In genomic region chr3:88058322-88058592, GRCh38 we compare ENCODE assay signal across 8 cellular contexts. TPM values are rescaled to one million over a fixed set of nuclear protein-coding genes. Genes with fewer than 3 reads are reported as not detected.
A peak's percentile ranks its signal among the peaks of the same experiment; 100 is the strongest.
DNase-seq lines count a peak whose midpoint lies in the region; ATAC-seq and TF ChIP-seq lines count a peak whose summit lies in the region.

No MANE protein-coding gene starts in this region.

- peaks cover 39% of the 10 kb centered on the region for H3K36me3 Mint-ChIP-seq in stimulated activated naive CD8-positive, alpha-beta T cell treated with anti-CD3 and anti-CD28 coated beads, Interleukin-15, Interleukin-2, amounts not matched to agents 100 ng/mL and 50 ng/mL, for 24 hours (ENCODE audit: low read depth)

- peak overlapping the region; percentile 93 for H3K4me3 Mint-ChIP-seq in stimulated activated naive CD8-positive, alpha-beta T cell treated with anti-CD3 and anti-CD28 coated beads, Interleukin-15, Interleukin-2, amounts not matched to agents 100 ng/mL and 50 ng/mL, for 24 hours

- no peaks in the 10 kb centered on the region for H3K27me3 Mint-ChIP-seq in stimulated activated naive CD8-positive, alpha-beta T cell treated with anti-CD3 and anti-CD28 coated beads, Interleukin-15, Interleukin-2, amounts not matched to agents 100 ng/mL and 50 ng/mL, for 24 hours

- H3K27ac ChIP-seq in SU-DHL-6 (ENCODE audit: low read depth, low read length) (peak overlapping the region; percentile 74), gastroesophageal sphincter (peak overlapping the region; percentile 96 to 97 (median 96)), smooth muscle cell (ENCODE audit: low read depth) (peak overlapping the region; percentile 92)

- H3K9me2 ChIP-seq in SU-DHL-6 (replicated peaks; ENCODE audit: insufficient read depth, low read length): no peaks in the 10 kb centered on the region

- H3K4me1 ChIP-seq in gastroesophageal sphincter (peaks cover 7 to 64% (median 17%) of the 10 kb centered on the region in 3 donors), smooth muscle cell (ENCODE audit: low read depth) (peaks cover 40% of the 10 kb centered on the region)

- no peak for DNase-seq in stimulated activated naive CD8-positive, alpha-beta T cell treated with anti-CD3 and anti-CD28 coated beads, Interleukin-15, Interleukin-2, amounts not matched to agents 100 U/mL and 50 U/mL, for 24 hours
- no peak for DNase-seq in smooth muscle cell (lab: John Stamatoyannopoulos, UW; ENCODE audit: unreplicated experiment)
- DNase-seq in NCI-H1436 treated with DMSO at 0.1 percent for 48 hours (lab: John Stamatoyannopoulos, UW): no peak
- no peak for DNase-seq in activated gamma-delta T cell treated with Interleukin-2 at 50 U/mL for 16 hours

- TF ChIP-seq CTCF in SU-DHL-6 (IDR thresholded peaks at IDR 0.05; ENCODE audit: insufficient read depth, low read length, poor library complexity, severe bottlenecking): no peak
- TF ChIP-seq CTCF in gastroesophageal sphincter (IDR thresholded peaks at IDR 0.05): no peak
- no peak for TF ChIP-seq CTCF in smooth muscle cell (IDR thresholded peaks at IDR 0.05; ENCODE audit: borderline replicate concordance, insufficient read depth, poor library complexity, severe bottlenecking)

- H2AFZ ChIP-seq in SU-DHL-6 (ENCODE audit: low read depth, low read length, severe bottlenecking) (peak overlapping the region; percentile 69), smooth muscle cell (ENCODE audit: low read depth) (peak overlapping the region; percentile 82)

- H4K20me1 ChIP-seq in SU-DHL-6 (ENCODE audit: low read depth, low read length): peaks cover 31% of the 10 kb centered on the region
- peaks cover 61% of the 10 kb centered on the region for H4K20me1 ChIP-seq in smooth muscle cell (ENCODE audit: low read depth)

- H3K4me3 ChIP-seq in SU-DHL-6 (ENCODE audit: insufficient read depth, low read length, poor library complexity, severe bottlenecking) (peak overlapping the region; percentile 66), gastroesophageal sphincter (peak overlapping the region; percentile 85 to 97), smooth muscle cell (peak overlapping the region; percentile 95)

- 0% methylated on average over 6 of the region's 23 CpGs; no CpG with 5 or more reads in 1 of the 2 donors for WGBS in gastroesophageal sphincter (ENCODE audit: low coverage in 1 of 2), 2 donors
- WGBS in smooth muscle cell (ENCODE audit: low lambda C conversion rate): 0% methylated on average over 20 of the region's 23 CpGs

- no peaks in the 10 kb centered on the region for H3K9me3 ChIP-seq in SU-DHL-6 (ENCODE audit: insufficient read depth, low read length)
- no peaks in the 10 kb centered on the region for H3K9me3 ChIP-seq in gastroesophageal sphincter
- H3K9me3 ChIP-seq in smooth muscle cell (replicated peaks; ENCODE audit: low read depth): no peaks in the 10 kb centered on the region

- peaks cover 36% of the 10 kb centered on the region for H3K36me3 ChIP-seq in SU-DHL-6 (ENCODE audit: low read length)
- peaks cover 5 to 29% of the 10 kb centered on the region in 2 donors for H3K36me3 ChIP-seq in gastroesophageal sphincter
- peaks cover 9% of the 10 kb centered on the region for H3K36me3 ChIP-seq in smooth muscle cell (ENCODE audit: low read depth)

- no peak for TF ChIP-seq EP300 in gastroesophageal sphincter (IDR thresholded peaks at IDR 0.05)

- peaks cover 55% of the 10 kb centered on the region for H3K4me1 Mint-ChIP-seq in stimulated activated naive CD8-positive, alpha-beta T cell treated with anti-CD3 and anti-CD28 coated beads, Interleukin-15, Interleukin-2, amounts not matched to agents 100 ng/mL and 50 ng/mL, for 24 hours (ENCODE audit: low read depth)

- H3K79me2 ChIP-seq in SU-DHL-6 (ENCODE audit: insufficient read depth, low read length): peaks cover 68% of the 10 kb centered on the region
- peaks cover 64% of the 10 kb centered on the region for H3K79me2 ChIP-seq in smooth muscle cell (ENCODE audit: low read depth)

- H3F3A ChIP-seq in SU-DHL-6 (ENCODE audit: insufficient read depth) (peaks cover 10% of the 10 kb centered on the region; the same call in 1 of the 2 replicates), smooth muscle cell (ENCODE audit: low read depth) (peaks cover 11% of the 10 kb centered on the region)

- no peak for TF ChIP-seq POLR2A in gastroesophageal sphincter (IDR thresholded peaks at IDR 0.05)

- H3K27ac Mint-ChIP-seq in stimulated activated naive CD8-positive, alpha-beta T cell treated with anti-CD3 and anti-CD28 coated beads, Interleukin-15, Interleukin-2, amounts not matched to agents 100 ng/mL and 50 ng/mL, for 24 hours: peak overlapping the region; percentile 85

- H3K9ac ChIP-seq in SU-DHL-6 (ENCODE audit: low read length) (peak overlapping the region; percentile 97), smooth muscle cell (ENCODE audit: low read depth) (peak overlapping the region; percentile 95)

- peak overlapping the region; percentile 84 for H3K4me2 ChIP-seq in SU-DHL-6 (ENCODE audit: low read depth, low read length, poor library complexity, severe bottlenecking)
- H3K4me2 ChIP-seq in smooth muscle cell: peak overlapping the region; percentile 90

- no peaks in the 10 kb centered on the region for H3K27me3 ChIP-seq in SU-DHL-6 (ENCODE audit: low read length)
- no peaks in the 10 kb centered on the region for H3K27me3 ChIP-seq in gastroesophageal sphincter
- H3K27me3 ChIP-seq in smooth muscle cell (ENCODE audit: low read depth): no peaks in the 10 kb centered on the region

- ATAC-seq in stimulated activated naive CD8-positive, alpha-beta T cell treated with anti-CD3 and anti-CD28 coated beads, Interleukin-15, Interleukin-2, amounts not matched to agents 100 U/mL and 50 U/mL, for 24 hours: no peak
- no peak for ATAC-seq in gastroesophageal sphincter
- no peak for ATAC-seq in HG03457 (IDR thresholded peaks at IDR 0.05; ENCODE audit: unreplicated experiment)

- no peaks in the 10 kb centered on the region for H3K9me3 Mint-ChIP-seq in stimulated activated naive CD8-positive, alpha-beta T cell treated with anti-CD3 and anti-CD28 coated beads, Interleukin-15, Interleukin-2, amounts not matched to agents 100 ng/mL and 50 ng/mL, for 24 hours

RNA-seq across cellular contexts. Expression of gene CGGBP1, which starts 0.5 kb away (rescaled TPM):
- total RNA-seq in gastroesophageal sphincter (10 to 100 TPM; 53.8 to 95.3 (median 67.8) TPM), smooth muscle cell (62.3 and 82.2 TPM in 2 replicates)
- polyA plus RNA-seq in smooth muscle cell: 38.3 and 38.7 TPM in 2 replicates

RNA-seq across cellular contexts. Expression of gene ZNF654, which starts 0.8 kb away (rescaled TPM):
- 10 to 100 TPM; 12.0 to 25.4 (median 13.3) TPM for total RNA-seq in gastroesophageal sphincter
- total RNA-seq in smooth muscle cell: 21.2 and 22.9 TPM in 2 replicates
- polyA plus RNA-seq in smooth muscle cell: 4.9 and 6.4 TPM in 2 replicates
